ENCODE assay signal across 1 cellular context in the genomic region with DNA sequence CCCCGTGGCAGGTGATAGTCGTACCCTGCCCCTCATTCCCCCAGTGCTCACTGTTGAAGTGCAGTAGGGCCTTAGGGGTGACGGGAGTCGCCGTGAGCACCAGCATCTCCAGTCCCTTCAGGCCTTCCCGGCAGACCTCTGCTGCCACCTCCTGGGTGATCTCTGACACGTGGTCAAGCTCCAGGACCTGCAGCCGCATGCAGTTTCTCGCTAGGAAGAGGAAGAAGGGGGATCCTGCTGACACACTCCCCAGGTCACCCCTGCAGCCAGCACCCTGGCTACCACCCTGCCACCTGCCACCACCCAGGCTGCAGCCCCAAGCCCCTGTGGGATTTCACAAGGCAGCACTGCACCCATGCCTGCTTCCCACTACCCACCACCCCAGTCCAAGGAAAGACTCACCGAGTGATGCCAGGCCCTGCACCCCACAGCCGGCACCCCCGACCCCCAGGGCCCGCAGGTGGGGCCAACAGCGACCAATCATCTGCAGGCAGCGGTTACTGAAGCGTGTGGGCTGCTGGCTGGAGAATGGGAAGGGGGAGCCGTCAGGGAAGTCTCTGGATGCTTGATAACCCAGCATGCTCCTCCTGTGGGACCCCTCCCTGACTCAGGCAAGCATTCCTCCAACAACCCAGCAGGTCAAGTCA.
A peak's percentile ranks its signal among the peaks of the same experiment; 100 is the strongest.
TF ChIP-seq lines count a peak whose summit lies in the region.

No MANE protein-coding gene starts in this region.

TF ChIP-seq in HepG2, 621 proteins besides CTCF, POLR2A, EP300 and RAD21 (continued from another document and continues in another):
- TF ChIP-seq ZNF326 (CRISPR knock-in tag; IDR thresholded peaks at IDR 0.05; ENCODE audit: borderline replicate concordance) (no peak), NCOR1 (IDR thresholded peaks at IDR 0.05; ENCODE audit: borderline replicate concordance, low read length) (no peak), THAP9 (CRISPR knock-in tag; IDR thresholded peaks at IDR 0.05; ENCODE audit: borderline replicate concordance) (peak; percentile 40; the same call in 1 of the 2 replicates), CHD4 (IDR thresholded peaks at IDR 0.05; ENCODE audit: borderline replicate concordance, low read length) (no peak), UBTF (CRISPR knock-in tag; IDR thresholded peaks at IDR 0.05) (peak; percentile 37; the same call in 1 of the 2 replicates), ATF4 (CRISPR knock-in tag; IDR thresholded peaks at IDR 0.05) (no peak), ZNF773 (CRISPR knock-in tag; IDR thresholded peaks at IDR 0.05; ENCODE audit: borderline replicate concordance) (no peak), ZNF788 (CRISPR knock-in tag; IDR thresholded peaks at IDR 0.05; ENCODE audit: borderline replicate concordance) (0 out of 2 replicates have a peak, but pooled peaks have one; percentile 37), GFI1 (CRISPR knock-in tag; IDR thresholded peaks at IDR 0.05; ENCODE audit: borderline replicate concordance) (no peak), ZFP91 (CRISPR knock-in tag; IDR thresholded peaks at IDR 0.05; ENCODE audit: borderline replicate concordance) (peak; percentile 44; the same call in 1 of the 2 replicates), FOXA1 (IDR thresholded peaks at IDR 0.05) (no peak), FOXA1 (CRISPR knock-in tag; IDR thresholded peaks at IDR 0.05) (no peak), PLRG1 (conservative IDR thresholded peaks at IDR 0.05) (no peak), LCORL (IDR thresholded peaks at IDR 0.05) (no peak), LCORL (CRISPR knock-in tag; IDR thresholded peaks at IDR 0.05) (peak; percentile 79), HNF4A (CRISPR knock-in tag; IDR thresholded peaks at IDR 0.05) (no peak), YEATS4 (CRISPR knock-in tag; IDR thresholded peaks at IDR 0.05; ENCODE audit: borderline replicate concordance) (no peak; the same call in 1 of the 2 replicates), ZNF44 (CRISPR knock-in tag; IDR thresholded peaks at IDR 0.05) (no peak), PAWR (CRISPR knock-in tag; IDR thresholded peaks at IDR 0.05; ENCODE audit: borderline replicate concordance) (no peak), PITX1 (CRISPR knock-in tag; IDR thresholded peaks at IDR 0.05) (no peak), NFATC3 (CRISPR knock-in tag; IDR thresholded peaks at IDR 0.05) (no peak), NCOA1 (CRISPR knock-in tag; IDR thresholded peaks at IDR 0.05) (0 out of 2 replicates have a peak, but pooled peaks have one; percentile 51), ESRRA (CRISPR knock-in tag; IDR thresholded peaks at IDR 0.05; ENCODE audit: low read depth) (no peak), ZNF674 (CRISPR knock-in tag; IDR thresholded peaks at IDR 0.05; ENCODE audit: low read depth) (no peak), ZNF720 (CRISPR knock-in tag; IDR thresholded peaks at IDR 0.05) (no peak), ZFP37 (CRISPR knock-in tag; IDR thresholded peaks at IDR 0.05; ENCODE audit: borderline replicate concordance) (no peak), ZNF33A (CRISPR knock-in tag; IDR thresholded peaks at IDR 0.05; ENCODE audit: borderline replicate concordance) (no peak), NFYB (CRISPR knock-in tag; IDR thresholded peaks at IDR 0.05) (no peak), TARDBP (CRISPR knock-in tag; IDR thresholded peaks at IDR 0.05) (no peak), POLR2AphosphoS5 (IDR thresholded peaks at IDR 0.05; ENCODE audit: low read depth, low read length) (no peak), ZNF180 (CRISPR knock-in tag; IDR thresholded peaks at IDR 0.05; ENCODE audit: borderline replicate concordance, low read depth) (no peak), POLR2G (IDR thresholded peaks at IDR 0.05; ENCODE audit: low read depth, low read length) (no peak)
- TF ChIP-seq, protein P1, sequence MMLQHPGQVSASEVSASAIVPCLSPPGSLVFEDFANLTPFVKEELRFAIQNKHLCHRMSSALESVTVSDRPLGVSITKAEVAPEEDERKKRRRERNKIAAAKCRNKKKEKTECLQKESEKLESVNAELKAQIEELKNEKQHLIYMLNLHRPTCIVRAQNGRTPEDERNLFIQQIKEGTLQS (CRISPR knock-in tag; IDR thresholded peaks at IDR 0.05): no peak
- TF ChIP-seq, protein P2, sequence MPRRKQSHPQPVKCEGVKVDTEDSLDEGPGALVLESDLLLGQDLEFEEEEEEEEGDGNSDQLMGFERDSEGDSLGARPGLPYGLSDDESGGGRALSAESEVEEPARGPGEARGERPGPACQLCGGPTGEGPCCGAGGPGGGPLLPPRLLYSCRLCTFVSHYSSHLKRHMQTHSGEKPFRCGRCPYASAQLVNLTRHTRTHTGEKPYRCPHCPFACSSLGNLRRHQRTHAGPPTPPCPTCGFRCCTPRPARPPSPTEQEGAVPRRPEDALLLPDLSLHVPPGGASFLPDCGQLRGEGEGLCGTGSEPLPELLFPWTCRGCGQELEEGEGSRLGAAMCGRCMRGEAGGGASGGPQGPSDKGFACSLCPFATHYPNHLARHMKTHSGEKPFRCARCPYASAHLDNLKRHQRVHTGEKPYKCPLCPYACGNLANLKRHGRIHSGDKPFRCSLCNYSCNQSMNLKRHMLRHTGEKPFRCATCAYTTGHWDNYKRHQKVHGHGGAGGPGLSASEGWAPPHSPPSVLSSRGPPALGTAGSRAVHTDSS (CRISPR knock-in tag; conservative IDR thresholded peaks at IDR 0.05): no peak
- TF ChIP-seq, protein P3, sequence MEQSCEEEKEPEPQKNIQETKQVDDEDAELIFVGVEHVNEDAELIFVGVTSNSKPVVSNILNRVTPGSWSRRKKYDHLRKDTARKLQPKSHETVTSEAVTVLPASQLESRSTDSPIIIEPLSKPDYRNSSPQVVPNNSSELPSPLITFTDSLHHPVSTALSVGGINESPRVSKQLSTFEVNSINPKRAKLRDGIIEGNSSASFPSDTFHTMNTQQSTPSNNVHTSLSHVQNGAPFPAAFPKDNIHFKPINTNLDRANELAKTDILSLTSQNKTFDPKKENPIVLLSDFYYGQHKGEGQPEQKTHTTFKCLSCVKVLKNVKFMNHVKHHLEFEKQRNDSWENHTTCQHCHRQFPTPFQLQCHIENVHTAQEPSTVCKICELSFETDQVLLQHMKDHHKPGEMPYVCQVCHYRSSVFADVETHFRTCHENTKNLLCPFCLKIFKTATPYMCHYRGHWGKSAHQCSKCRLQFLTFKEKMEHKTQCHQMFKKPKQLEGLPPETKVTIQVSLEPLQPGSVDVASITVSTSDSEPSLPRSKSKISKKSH (CRISPR knock-in tag; IDR thresholded peaks at IDR 0.05; ENCODE audit: borderline replicate concordance): peak; percentile 76; the same call in 1 of the 2 replicates
- TF ChIP-seq, protein P4, sequence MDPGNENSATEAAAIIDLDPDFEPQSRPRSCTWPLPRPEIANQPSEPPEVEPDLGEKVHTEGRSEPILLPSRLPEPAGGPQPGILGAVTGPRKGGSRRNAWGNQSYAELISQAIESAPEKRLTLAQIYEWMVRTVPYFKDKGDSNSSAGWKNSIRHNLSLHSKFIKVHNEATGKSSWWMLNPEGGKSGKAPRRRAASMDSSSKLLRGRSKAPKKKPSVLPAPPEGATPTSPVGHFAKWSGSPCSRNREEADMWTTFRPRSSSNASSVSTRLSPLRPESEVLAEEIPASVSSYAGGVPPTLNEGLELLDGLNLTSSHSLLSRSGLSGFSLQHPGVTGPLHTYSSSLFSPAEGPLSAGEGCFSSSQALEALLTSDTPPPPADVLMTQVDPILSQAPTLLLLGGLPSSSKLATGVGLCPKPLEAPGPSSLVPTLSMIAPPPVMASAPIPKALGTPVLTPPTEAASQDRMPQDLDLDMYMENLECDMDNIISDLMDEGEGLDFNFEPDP (CRISPR knock-in tag; conservative IDR thresholded peaks at IDR 0.05): 0 out of 2 replicates have a peak, but pooled peaks have one; percentile 7
- TF ChIP-seq, protein P5, sequence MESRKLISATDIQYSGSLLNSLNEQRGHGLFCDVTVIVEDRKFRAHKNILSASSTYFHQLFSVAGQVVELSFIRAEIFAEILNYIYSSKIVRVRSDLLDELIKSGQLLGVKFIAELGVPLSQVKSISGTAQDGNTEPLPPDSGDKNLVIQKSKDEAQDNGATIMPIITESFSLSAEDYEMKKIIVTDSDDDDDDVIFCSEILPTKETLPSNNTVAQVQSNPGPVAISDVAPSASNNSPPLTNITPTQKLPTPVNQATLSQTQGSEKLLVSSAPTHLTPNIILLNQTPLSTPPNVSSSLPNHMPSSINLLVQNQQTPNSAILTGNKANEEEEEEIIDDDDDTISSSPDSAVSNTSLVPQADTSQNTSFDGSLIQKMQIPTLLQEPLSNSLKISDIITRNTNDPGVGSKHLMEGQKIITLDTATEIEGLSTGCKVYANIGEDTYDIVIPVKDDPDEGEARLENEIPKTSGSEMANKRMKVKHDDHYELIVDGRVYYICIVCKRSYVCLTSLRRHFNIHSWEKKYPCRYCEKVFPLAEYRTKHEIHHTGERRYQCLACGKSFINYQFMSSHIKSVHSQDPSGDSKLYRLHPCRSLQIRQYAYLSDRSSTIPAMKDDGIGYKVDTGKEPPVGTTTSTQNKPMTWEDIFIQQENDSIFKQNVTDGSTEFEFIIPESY (CRISPR knock-in tag; IDR thresholded peaks at IDR 0.05): peak; percentile 85
- TF ChIP-seq, protein P6, sequence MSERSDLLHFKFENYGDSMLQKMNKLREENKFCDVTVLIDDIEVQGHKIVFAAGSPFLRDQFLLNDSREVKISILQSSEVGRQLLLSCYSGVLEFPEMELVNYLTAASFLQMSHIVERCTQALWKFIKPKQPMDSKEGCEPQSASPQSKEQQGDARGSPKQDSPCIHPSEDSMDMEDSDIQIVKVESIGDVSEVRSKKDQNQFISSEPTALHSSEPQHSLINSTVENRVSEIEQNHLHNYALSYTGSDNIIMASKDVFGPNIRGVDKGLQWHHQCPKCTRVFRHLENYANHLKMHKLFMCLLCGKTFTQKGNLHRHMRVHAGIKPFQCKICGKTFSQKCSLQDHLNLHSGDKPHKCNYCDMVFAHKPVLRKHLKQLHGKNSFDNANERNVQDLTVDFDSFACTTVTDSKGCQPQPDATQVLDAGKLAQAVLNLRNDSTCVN (CRISPR knock-in tag; IDR thresholded peaks at IDR 0.05; ENCODE audit: borderline replicate concordance): no peak
- TF ChIP-seq, protein P7, sequence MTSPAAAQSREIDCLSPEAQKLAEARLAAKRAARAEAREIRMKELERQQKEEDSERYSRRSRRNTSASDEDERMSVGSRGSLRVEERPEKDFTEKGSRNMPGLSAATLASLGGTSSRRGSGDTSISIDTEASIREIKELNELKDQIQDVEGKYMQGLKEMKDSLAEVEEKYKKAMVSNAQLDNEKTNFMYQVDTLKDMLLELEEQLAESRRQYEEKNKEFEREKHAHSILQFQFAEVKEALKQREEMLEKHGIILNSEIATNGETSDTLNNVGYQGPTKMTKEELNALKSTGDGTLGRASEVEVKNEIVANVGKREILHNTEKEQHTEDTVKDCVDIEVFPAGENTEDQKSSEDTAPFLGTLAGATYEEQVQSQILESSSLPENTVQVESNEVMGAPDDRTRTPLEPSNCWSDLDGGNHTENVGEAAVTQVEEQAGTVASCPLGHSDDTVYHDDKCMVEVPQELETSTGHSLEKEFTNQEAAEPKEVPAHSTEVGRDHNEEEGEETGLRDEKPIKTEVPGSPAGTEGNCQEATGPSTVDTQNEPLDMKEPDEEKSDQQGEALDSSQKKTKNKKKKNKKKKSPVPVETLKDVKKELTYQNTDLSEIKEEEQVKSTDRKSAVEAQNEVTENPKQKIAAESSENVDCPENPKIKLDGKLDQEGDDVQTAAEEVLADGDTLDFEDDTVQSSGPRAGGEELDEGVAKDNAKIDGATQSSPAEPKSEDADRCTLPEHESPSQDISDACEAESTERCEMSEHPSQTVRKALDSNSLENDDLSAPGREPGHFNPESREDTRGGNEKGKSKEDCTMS (CRISPR knock-in tag; conservative IDR thresholded peaks at IDR 0.05): no peak
